Comparison of ENCODE assay signal across 28 cellular contexts in the genomic region with DNA sequence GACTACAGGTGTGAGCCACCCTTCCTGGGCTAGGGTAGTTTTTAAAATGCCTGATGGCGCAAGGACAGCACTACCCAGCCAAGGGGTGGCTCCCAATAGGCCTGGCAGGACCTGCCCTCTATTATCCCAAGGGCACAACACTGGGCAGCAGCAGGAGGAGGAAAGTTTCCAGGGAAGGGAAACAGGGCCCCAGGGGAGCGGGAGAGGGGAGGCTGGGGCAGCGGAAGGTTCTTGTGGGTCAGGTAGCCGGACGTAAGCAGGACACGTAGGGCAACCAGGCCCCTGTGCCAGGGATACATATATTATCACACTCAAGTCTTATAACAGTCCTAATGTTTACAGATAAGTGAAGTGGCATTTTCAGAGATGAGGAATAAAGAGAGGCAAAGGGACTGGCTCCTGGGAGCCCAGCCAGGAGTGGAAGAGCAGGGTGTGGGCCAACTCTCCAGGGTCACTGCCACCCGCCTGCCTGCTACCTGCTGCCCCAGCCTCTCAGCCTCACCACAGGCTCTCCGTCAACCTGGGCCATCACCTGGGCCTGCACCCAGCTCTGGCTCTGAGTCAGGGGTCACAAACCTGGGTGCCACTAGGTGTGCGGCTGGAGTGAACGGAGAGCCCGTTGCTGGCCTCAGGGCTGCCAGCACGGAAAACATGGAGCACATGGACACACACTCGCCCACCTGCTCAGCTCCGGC.
DNase-seq lines count a peak whose midpoint lies in the region; ATAC-seq, FAIRE-seq and TF ChIP-seq lines count a peak whose summit lies in the region.
"Had no signal": no experiment of that assay in that cellular context is flagged by ENCODE, and none has a peak within 500 bp of the region (broad histone marks: within the 10 kb centered on the region; RNA-seq: fewer than 3 reads in every experiment).

No MANE protein-coding gene starts in this region.

- H3K36me3 Mint-ChIP-seq in activated T-cell treated with anti-CD3 and anti-CD28 coated beads, Interleukin-2, amount 50 U/mL, for 4 hours (ENCODE audit: insufficient read depth) = no peaks in the 10 kb centered on the region
- H3K36me3 Mint-ChIP-seq: activated naive CD4-positive, alpha-beta T cell treated with anti-CD3 and anti-CD28 coated beads, Interleukin-2, amount 50 U/mL, for 72 hours; naive B cell; stimulated activated memory B cell treated with anti-CD40 and anti-IgM and Interleukin-4, amounts not matched to agents 10 μg/mL and 1 μg/mL and 100 μg/mL, for 72 hours had no signal

- 54 to 71% (median 62%) methylated on average over 13 to 14 of the region's 14 CpGs for WGBS in heart left ventricle, 4 donors
- WGBS in right lobe of liver (ENCODE audit: insufficient coverage, low coverage, low lambda C conversion rate, missing lambda C conversion rate) = 89% methylated on average over 2 of the region's 14 CpGs
- 68 to 79% methylated on average over 12 to 14 of the region's 14 CpGs for WGBS in upper lobe of left lung, 2 donors
- WGBS in small intestine, 3 donors = 94 to 97% (median 94%) methylated on average over 14 of the region's 14 CpGs

- H3K4me3 ChIP-seq in heart left ventricle = peak overlapping the region in 5 of 12 donors; percentile 7 to 34 (median 21)
- H3K4me3 ChIP-seq in right lobe of liver = no peak overlapping the region
- no peak overlapping the region for H3K4me3 ChIP-seq in upper lobe of left lung
- no peak overlapping the region for H3K4me3 ChIP-seq in small intestine (ENCODE audit: low read depth in 1 of 2, low read length in 2 of 2)
- no peak overlapping the region for H3K4me3 ChIP-seq in uterus
- H3K4me3 ChIP-seq: gastroesophageal sphincter, GM23338, Peyer's patch, SJCRH30 had no signal

- H3K4me3 Mint-ChIP-seq in activated T-cell treated with anti-CD3 and anti-CD28 coated beads, Interleukin-2, amount 50 U/mL, for 4 hours = no peak overlapping the region
- H3K4me3 Mint-ChIP-seq: activated CD8-positive, alpha-beta T cell treated with anti-CD3 and anti-CD28 coated beads for 36 hours; CD4-positive, alpha-beta T cell; GM23338; HFFc6; mesothelial cell of epicardium; naive B cell; stimulated activated memory B cell treated with anti-CD40 and anti-IgM and Interleukin-4, amounts not matched to agents 10 μg/mL and 1 μg/mL and 100 μg/mL, for 72 hours had no signal

- H3K27ac ChIP-seq in heart left ventricle = peak overlapping the region; percentile 27 to 94 (median 76)
- H3K27ac ChIP-seq in right lobe of liver = no peak overlapping the region
- no peak overlapping the region for H3K27ac ChIP-seq in upper lobe of left lung
- H3K27ac ChIP-seq in small intestine (ENCODE audit: low read depth in 1 of 2, low read length in 1 of 2) = no peak overlapping the region
- no peak overlapping the region for H3K27ac ChIP-seq in uterus
- H3K27ac ChIP-seq: gastroesophageal sphincter, Peyer's patch, SJCRH30 had no signal

- H3K27me3 Mint-ChIP-seq in activated T-cell treated with anti-CD3 and anti-CD28 coated beads, Interleukin-2, amount 50 U/mL, for 4 hours (ENCODE audit: low read depth) = peaks cover 15% of the 10 kb centered on the region

- no peak for TF ChIP-seq POLR2A in heart left ventricle (IDR thresholded peaks at IDR 0.05)
- no peak for TF ChIP-seq POLR2A in right lobe of liver (IDR thresholded peaks at IDR 0.05)
- TF ChIP-seq POLR2A in upper lobe of left lung (IDR thresholded peaks at IDR 0.05) = no peak
- no peak for TF ChIP-seq POLR2A in uterus (IDR thresholded peaks at IDR 0.05)

- H3K4me1 ChIP-seq in heart left ventricle (peaks cover 0 to 22% (median 8%) of the 10 kb centered on the region in 12 donors), right lobe of liver (no peaks in the 10 kb centered on the region), upper lobe of left lung (peaks cover 0 to 4% (median 0%) of the 10 kb centered on the region in 4 donors), small intestine (ENCODE audit: control insufficient read depth in 2 of 2, insufficient read depth in 1 of 2, low read depth in 1 of 2, low read length in 1 of 2) (no peaks in the 10 kb centered on the region), uterus (no peaks in the 10 kb centered on the region)
- H3K4me1 ChIP-seq: SJCRH30 had no signal

- TF ChIP-seq EP300 in upper lobe of left lung (IDR thresholded peaks at IDR 0.05) = no peak

- H3K27me3 ChIP-seq in heart left ventricle (no peaks in the 10 kb centered on the region), right lobe of liver (no peaks in the 10 kb centered on the region), upper lobe of left lung (no peaks in the 10 kb centered on the region), small intestine (ENCODE audit: control insufficient read depth in 2 of 2, insufficient read depth in 2 of 2, low read length in 2 of 2) (no peaks in the 10 kb centered on the region), uterus (no peaks in the 10 kb centered on the region)
- H3K27me3 ChIP-seq: Peyer's patch had no signal

- no peaks in the 10 kb centered on the region for H3K4me1 Mint-ChIP-seq in activated T-cell treated with anti-CD3 and anti-CD28 coated beads, Interleukin-2, amount 50 U/mL, for 4 hours (ENCODE audit: low read depth)
- H3K4me1 Mint-ChIP-seq: stimulated activated memory B cell treated with anti-CD40 and anti-IgM and Interleukin-4, amounts not matched to agents 10 μg/mL and 1 μg/mL and 100 μg/mL, for 72 hours had no signal

- FAIRE-seq in small intestine (lab: Jason Lieb, UNC) = no peak
- FAIRE-seq: endothelial cell of umbilical vein had no signal

- intact Hi-C loops in heart left ventricle (cut with DNase I) = loop anchor here in 4 of 10 donors (1.0 to 10.0 kb wide), 5 partner anchors 9 to 277 kb away; a partner anchor contains a TSS
- intact Hi-C loops in right lobe of liver (cut with DNase I) = no loop called here
- intact Hi-C loops in uterus (cut with DNase I; ENCODE audit: low total_unique reads) = no loop called here

- H3K36me3 ChIP-seq in heart left ventricle = peaks cover 0 to 12% (median 0%) of the 10 kb centered on the region in 9 donors
- peaks cover 0 to 75% (median 17%) of the 10 kb centered on the region in 4 donors for H3K36me3 ChIP-seq in right lobe of liver
- H3K36me3 ChIP-seq in upper lobe of left lung = no peaks in the 10 kb centered on the region
- no peaks in the 10 kb centered on the region for H3K36me3 ChIP-seq in small intestine (ENCODE audit: control insufficient read depth in 2 of 2, insufficient read depth in 2 of 2, low read length in 2 of 2)
- H3K36me3 ChIP-seq in uterus = no peaks in the 10 kb centered on the region
- H3K36me3 ChIP-seq: gastroesophageal sphincter, Peyer's patch, SJCRH30 had no signal

- TF ChIP-seq CTCF in heart left ventricle (IDR thresholded peaks at IDR 0.05) (no peak), right lobe of liver (IDR thresholded peaks at IDR 0.05) (no peak), upper lobe of left lung (IDR thresholded peaks at IDR 0.05) (no peak), uterus (IDR thresholded peaks at IDR 0.05) (no peak)

- DNase-seq in NCI-H2196 treated with DMSO at 0.1 percent for 48 hours (lab: John Stamatoyannopoulos, UW; ENCODE audit: unreplicated experiment) = peak; percentile 18
- DNase-seq in heart left ventricle = peak in 4 of 5 donors; percentile 55 to 87 (median 77)
- DNase-seq in right lobe of liver = peak in 2 of 3 donors; percentile 44 to 61
- peak; percentile 55 to 59 for DNase-seq in upper lobe of left lung
- no peak for DNase-seq in small intestine
- no peak for DNase-seq in uterus
- DNase-seq in activated T-cell treated with anti-CD3 and anti-CD28 coated beads, Interleukin-2, amount 50 U/mL, for 4 hours = no peak
- DNase-seq: activated CD4-positive, alpha-beta T cell treated with anti-CD3 and anti-CD28 coated beads for 1 hour; activated CD8-positive, alpha-beta memory T cell treated with anti-CD3 and anti-CD28 coated beads, Interleukin-2, amount 50 U/mL, for 48 hours; activated CD8-positive, alpha-beta T cell treated with anti-CD3 and anti-CD28 coated beads for 36 hours; CD4-positive, alpha-beta T cell; HFFc6; naive B cell; NCI-H187 treated with DMSO at 0.1 percent for 48 hours; NCI-H345; NCI-H69; Peyer's patch; SJCRH30; substantia nigra; SW 1271; trophoblast cell had no signal

- peaks cover 5% of the 10 kb centered on the region for H3K9me3 Mint-ChIP-seq in activated T-cell treated with anti-CD3 and anti-CD28 coated beads, Interleukin-2, amount 50 U/mL, for 4 hours
- H3K9me3 Mint-ChIP-seq: activated naive CD4-positive, alpha-beta T cell treated with anti-CD3 and anti-CD28 coated beads, Interleukin-2, amount 50 U/mL, for 72 hours; activated T-helper 2 cell treated with anti-CD3 and anti-CD28 coated beads, Interferon-gamma antibody, Interleukin-2, Interleukin-4, amounts not matched to agents 10 μg/mL and 5 μg/mL and 100 μg/mL, durations not matched to agents 14 hours and 24 hours and 36 hours had no signal

- peak; percentile 89 to 91 (median 90) for ATAC-seq in heart left ventricle
- ATAC-seq in right lobe of liver = peak; percentile 26 to 50 (median 30)
- peak; percentile 14 to 60 for ATAC-seq in upper lobe of left lung (ENCODE audit: low FRiP score in 2 of 2)
- ATAC-seq in activated T-cell treated with anti-CD3 and anti-CD28 coated beads, Interleukin-2, amount 50 U/mL, for 4 hours = no peak
- ATAC-seq: activated CD8-positive, alpha-beta T cell treated with anti-CD3 and anti-CD28 coated beads for 36 hours; activated naive CD4-positive, alpha-beta T cell treated with anti-CD3 and anti-CD28 coated beads, Interleukin-2, amount 50 U/mL, for 72 hours; gastroesophageal sphincter; GM23338; stimulated activated memory B cell treated with anti-CD40 and anti-IgM and Interleukin-4, amounts not matched to agents 10 μg/mL and 1 μg/mL and 100 μg/mL, for 72 hours had no signal

- H3K9me3 ChIP-seq in heart left ventricle (peaks cover 0 to 10% (median 0%) of the 10 kb centered on the region in 12 donors), right lobe of liver (no peaks in the 10 kb centered on the region), upper lobe of left lung (no peaks in the 10 kb centered on the region), small intestine (ENCODE audit: control insufficient read depth, low read depth) (no peaks in the 10 kb centered on the region), uterus (no peaks in the 10 kb centered on the region)
- H3K9me3 ChIP-seq: Peyer's patch, SJCRH30 had no signal

Comparison
In these comparisons a context has a peak if more than half of its experiments do, and no peak if none do; other contexts are left out.
1. DNase-seq: peak in NCI-H2196 treated with DMSO at 0.1 percent for 48 hours (single experiment), heart left ventricle (4 of 5), right lobe of liver (2 of 3) and upper lobe of left lung (2 of 2); none in small intestine (single experiment), uterus (0 of 2) and activated T-cell treated with anti-CD3 and anti-CD28 coated beads, Interleukin-2, amount 50 U/mL, for 4 hours (single experiment).
2. ATAC-seq: peak in heart left ventricle (4 of 4), right lobe of liver (4 of 4) and upper lobe of left lung (2 of 2); none in activated T-cell treated with anti-CD3 and anti-CD28 coated beads, Interleukin-2, amount 50 U/mL, for 4 hours (0 of 2).
3. H3K27ac ChIP-seq: peak in heart left ventricle (12 of 12); none in right lobe of liver (0 of 3), upper lobe of left lung (0 of 4), small intestine (0 of 2) and uterus (0 of 2).